1 cellular context compared by ENCODE assay signal in the genomic region with DNA sequence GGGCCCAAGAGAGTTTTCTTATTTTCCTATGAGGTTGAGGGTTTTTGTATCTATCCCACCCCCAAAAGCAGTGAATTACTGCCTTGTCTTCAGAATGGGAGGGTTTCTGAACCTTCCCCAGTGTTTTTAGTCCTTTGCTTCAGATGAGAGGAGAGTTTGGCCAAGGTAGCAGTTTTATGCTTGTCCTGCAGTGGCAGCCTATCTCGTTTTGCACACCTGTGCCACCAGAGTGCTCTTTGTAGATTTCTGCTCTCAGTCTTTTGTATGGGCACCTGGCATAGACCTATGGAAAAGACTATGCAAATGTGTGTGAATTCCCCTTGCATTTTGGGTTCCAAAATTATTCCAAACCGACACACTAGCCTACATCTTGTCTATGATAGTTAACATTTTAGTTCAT.
TF ChIP-seq lines count a peak whose summit lies in the region.

No MANE protein-coding gene starts in this region.

TF ChIP-seq in H1, 55 proteins besides CTCF, POLR2A, EP300 and RAD21:
- TF ChIP-seq, protein P1, sequence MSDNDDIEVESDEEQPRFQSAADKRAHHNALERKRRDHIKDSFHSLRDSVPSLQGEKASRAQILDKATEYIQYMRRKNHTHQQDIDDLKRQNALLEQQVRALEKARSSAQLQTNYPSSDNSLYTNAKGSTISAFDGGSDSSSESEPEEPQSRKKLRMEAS (IDR thresholded peaks at IDR 0.05), result no peak
- TF ChIP-seq JUND (IDR thresholded peaks at IDR 0.05; ENCODE audit: low read length) (no peak), NRF1 (IDR thresholded peaks at IDR 0.05; ENCODE audit: low read depth, low read length) (no peak), RNF2 (IDR thresholded peaks at IDR 0.05; ENCODE audit: borderline replicate concordance, low read depth, low read length, missing control alignments, poor library complexity, severe bottlenecking) (no peak), CBX5 (IDR thresholded peaks at IDR 0.05; ENCODE audit: low read depth, low read length) (no peak), RXRA (IDR thresholded peaks at IDR 0.05; ENCODE audit: insufficient read depth, low read depth, low read length) (no peak), NANOG (IDR thresholded peaks at IDR 0.05; ENCODE audit: insufficient read depth, low read depth, low read length, poor library complexity, severe bottlenecking) (no peak), BCL11A (IDR thresholded peaks at IDR 0.05; ENCODE audit: low read depth in 2 of 2, low read length in 2 of 2) (no peak), BACH1 (IDR thresholded peaks at IDR 0.05; ENCODE audit: low read length) (no peak), POLR2AphosphoS5 (IDR thresholded peaks at IDR 0.05; ENCODE audit: low read depth, low read length) (no peak), HDAC6 (IDR thresholded peaks at IDR 0.05; ENCODE audit: low read depth, low read length) (no peak), SP4 (IDR thresholded peaks at IDR 0.05; ENCODE audit: low read length) (no peak)
- TF ChIP-seq, protein P2, sequence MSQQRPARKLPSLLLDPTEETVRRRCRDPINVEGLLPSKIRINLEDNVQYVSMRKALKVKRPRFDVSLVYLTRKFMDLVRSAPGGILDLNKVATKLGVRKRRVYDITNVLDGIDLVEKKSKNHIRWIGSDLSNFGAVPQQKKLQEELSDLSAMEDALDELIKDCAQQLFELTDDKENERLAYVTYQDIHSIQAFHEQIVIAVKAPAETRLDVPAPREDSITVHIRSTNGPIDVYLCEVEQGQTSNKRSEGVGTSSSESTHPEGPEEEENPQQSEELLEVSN (IDR thresholded peaks at IDR 0.05), result no peak
TF ChIP-seq in H1: peak in this region for 0.
